In genomic region chr11:43706631-43707030, GRCh38 we compare ENCODE assay signal across 27 cellular contexts.
"Had no signal": no experiment of that assay in that cellular context is flagged by ENCODE, and none has a peak within 500 bp of the region (broad histone marks: within the 10 kb centered on the region; RNA-seq: fewer than 3 reads in every experiment).

No MANE protein-coding gene starts in this region.

- FAIRE-seq: endometrium, islet of Langerhans, keratinocyte had no signal

- H3K9me3 ChIP-seq: colonic mucosa, gastrocnemius medialis had no signal

- H3K4me3 Mint-ChIP-seq: dendritic cell treated with granulocyte-macrophage colony-stimulating factor and Interleukin-4, amounts not matched to agents 40 ng/mL and 50 ng/mL, for 4 days; effector memory CD8-positive, alpha-beta T cell; endodermal cell; mesothelial cell of epicardium had no signal

- DNase-seq: colonic mucosa; cortex of kidney; effector CD8-positive, alpha-beta T cell; effector memory CD8-positive, alpha-beta T cell; endodermal cell; erythroblast; esophagus squamous epithelium; foreskin fibroblast; foreskin melanocyte; gastrocnemius medialis; glutamatergic neuron; head of caudate nucleus; heart right ventricle; hippocampal formation; left cardiac atrium; left lung; left ventricle myocardium superior; lower lobe of right lung; mesenchymal stem cell; mucosa of descending colon had no signal

- H3K27ac Mint-ChIP-seq: dendritic cell treated with granulocyte-macrophage colony-stimulating factor and Interleukin-4, amounts not matched to agents 40 ng/mL and 50 ng/mL, for 4 days; endodermal cell; mesothelial cell of epicardium had no signal

- H3K4me1 Mint-ChIP-seq: mesothelial cell of epicardium had no signal

- H3K9me3 Mint-ChIP-seq: effector memory CD8-positive, alpha-beta T cell had no signal

- ATAC-seq: effector memory CD8-positive, alpha-beta T cell; esophagus mucosa; gastrocnemius medialis; heart right ventricle; left cardiac atrium; left lung; left ventricle myocardium superior; lower lobe of right lung; mucosa of descending colon had no signal

- H3K4me1 ChIP-seq: colonic mucosa, esophagus squamous epithelium, gastrocnemius medialis, left lung, lower lobe of right lung had no signal

- H3K27me3 Mint-ChIP-seq: dendritic cell treated with granulocyte-macrophage colony-stimulating factor and Interleukin-4, amounts not matched to agents 40 ng/mL and 50 ng/mL, for 4 days; effector memory CD8-positive, alpha-beta T cell had no signal

- H3K4me3 ChIP-seq: colonic mucosa, esophagus squamous epithelium, gastrocnemius medialis, heart right ventricle, left lung, lower lobe of right lung, mucosa of descending colon had no signal

- H3K36me3 ChIP-seq: colonic mucosa, esophagus squamous epithelium, gastrocnemius medialis, left lung had no signal

- H3K27ac ChIP-seq: colonic mucosa, epithelial cell of prostate, esophagus squamous epithelium, gastrocnemius medialis, heart right ventricle, left lung, lower lobe of right lung had no signal

- H3K27me3 ChIP-seq: colonic mucosa, esophagus squamous epithelium, gastrocnemius medialis, heart right ventricle, left lung had no signal
